ENCODE assay signal across 9 cellular contexts in genomic region chr3:138371070-138371950, GRCh38. TPM values are rescaled to one million over a fixed set of nuclear protein-coding genes. Genes with fewer than 3 reads are reported as not detected.
DNase-seq lines count a peak whose midpoint lies in the region; ATAC-seq and TF ChIP-seq lines count a peak whose summit lies in the region.
"Had no signal": no experiment of that assay in that cellular context is flagged by ENCODE, and none has a peak within 500 bp of the region (broad histone marks: within the 10 kb centered on the region; RNA-seq: fewer than 3 reads in every experiment).

No MANE protein-coding gene starts in this region.

- peaks cover 20 to 94% (median 67%) of the 10 kb centered on the region in 9 donors for H3K4me1 ChIP-seq in heart right ventricle
- H3K4me1 ChIP-seq in colonic mucosa = no peaks in the 10 kb centered on the region
- H3K4me1 ChIP-seq in ovary (ENCODE audit: insufficient read depth) = peaks cover 19% of the 10 kb centered on the region

- TF ChIP-seq CTCF in heart right ventricle (IDR thresholded peaks at IDR 0.05) = no peak
- TF ChIP-seq CTCF in colonic mucosa (IDR thresholded peaks at IDR 0.05) = no peak
- TF ChIP-seq CTCF in ovary (IDR thresholded peaks at IDR 0.05) = no peak

- intact Hi-C loops in heart right ventricle (cut with DNase I) (no loop called here), colonic mucosa (cut with DNase I) (no loop called here), ovary (cut with DNase I) (no loop called here)

- H3K27ac ChIP-seq in heart right ventricle (peak overlapping the region; percentile 11 to 94 (median 82)), colonic mucosa (no peak overlapping the region), ovary (no peak overlapping the region)

- H3K4me3 ChIP-seq in heart right ventricle = no peak overlapping the region
- no peak overlapping the region for H3K4me3 ChIP-seq in colonic mucosa
- no peak overlapping the region for H3K4me3 ChIP-seq in ovary

- H3K36me3 ChIP-seq in heart right ventricle = peaks cover 0 to 18% (median 0%) of the 10 kb centered on the region in 9 donors
- H3K36me3 ChIP-seq in colonic mucosa = no peaks in the 10 kb centered on the region
- no peaks in the 10 kb centered on the region for H3K36me3 ChIP-seq in ovary

- DNase-seq in heart right ventricle (no peak), colonic mucosa (no peak), cortex of kidney (lab: John Stamatoyannopoulos, UW) (no peak), ovary (no peak), NCI-H2081 (lab: John Stamatoyannopoulos, UW) (no peak)
- DNase-seq: left cardiac atrium had no signal

- 60 to 72% methylated on average over 9 of the region's 9 CpGs for WGBS in heart right ventricle, 2 donors
- WGBS in ovary, 3 donors = 91 to 94% (median 94%) methylated on average over 9 of the region's 9 CpGs

- H3K27me3 ChIP-seq in heart right ventricle = no peaks in the 10 kb centered on the region
- no peaks in the 10 kb centered on the region for H3K27me3 ChIP-seq in colonic mucosa
- H3K27me3 ChIP-seq in ovary = no peaks in the 10 kb centered on the region

- no peak overlapping the region for H3K9ac ChIP-seq in colonic mucosa (ENCODE audit: low read depth in 2 of 2, low read length in 2 of 2)

- ATAC-seq in GM18517 (IDR thresholded peaks at IDR 0.05; ENCODE audit: unreplicated experiment) (peak; percentile 99), GM21515 (IDR thresholded peaks at IDR 0.05; ENCODE audit: unreplicated experiment) (peak; percentile 100), HG03442 (IDR thresholded peaks at IDR 0.05; ENCODE audit: unreplicated experiment) (peak; percentile 99), heart right ventricle (no peak)

- no peak for TF ChIP-seq EP300 in ovary (IDR thresholded peaks at IDR 0.05)

- TF ChIP-seq POLR2A in ovary (IDR thresholded peaks at IDR 0.05) = no peak

- H3K9me3 ChIP-seq in heart right ventricle (peaks cover 0 to 3% (median 0%) of the 10 kb centered on the region in 11 donors), colonic mucosa (no peaks in the 10 kb centered on the region), ovary (no peaks in the 10 kb centered on the region)

RNA-seq across cellular contexts. Expression of gene MRAS, which starts 22.9 kb away (rescaled TPM):
- 100 to 1,000 TPM; 221 to 381 (median 266) TPM for total RNA-seq in heart right ventricle
- polyA plus RNA-seq in heart right ventricle = 100 to 1,000 TPM in 1 of 2 donors, 10 to 100 TPM in 1; 78.6 to 128 TPM
- 1 to 10 TPM; 2.2 to 4.5 TPM for total RNA-seq in colonic mucosa
- total RNA-seq in ovary = 100 to 1,000 TPM in 2 of 7 donors, 10 to 100 TPM in 5; 35.9 to 148 (median 86.0) TPM
- polyA plus RNA-seq in ovary = 10 to 100 TPM; 46.4 to 76.2 TPM

RNA-seq across cellular contexts. Expression of gene NME9, which starts 41.7 kb away (rescaled TPM):
- total RNA-seq in heart right ventricle = under 1 TPM in 1 of 10 donors, not detected in 9; 0.44 TPM
- under 1 TPM in 1 of 2 donors, not detected in 1; 0.15 TPM for polyA plus RNA-seq in heart right ventricle
- not detected for total RNA-seq in colonic mucosa
- 1 to 10 TPM in 3 of 7 donors, under 1 TPM in 4; 0.43 to 9.8 (median 0.82) TPM for total RNA-seq in ovary
- under 1 TPM; 0.23 to 0.54 TPM for polyA plus RNA-seq in ovary
- total RNA-seq: left cardiac atrium had no signal

Comparison
In these comparisons a context has a peak if more than half of its experiments do, and no peak if none do; other contexts are left out.
1. ATAC-seq: peak in GM18517 (single experiment), GM21515 (single experiment) and HG03442 (single experiment); none in heart right ventricle (0 of 8).
2. H3K27ac ChIP-seq: peak in heart right ventricle (10 of 10); none in colonic mucosa (single experiment) and ovary (0 of 2).
3. RNA of gene MRAS, which starts 22.9 kb away (total RNA-seq): 221 to 381 TPM in heart right ventricle and 35.9 to 148 TPM in ovary; 2.2 to 4.5 TPM in colonic mucosa; every median in the first group is over 4 times any median in the second.